In the genomic region with DNA sequence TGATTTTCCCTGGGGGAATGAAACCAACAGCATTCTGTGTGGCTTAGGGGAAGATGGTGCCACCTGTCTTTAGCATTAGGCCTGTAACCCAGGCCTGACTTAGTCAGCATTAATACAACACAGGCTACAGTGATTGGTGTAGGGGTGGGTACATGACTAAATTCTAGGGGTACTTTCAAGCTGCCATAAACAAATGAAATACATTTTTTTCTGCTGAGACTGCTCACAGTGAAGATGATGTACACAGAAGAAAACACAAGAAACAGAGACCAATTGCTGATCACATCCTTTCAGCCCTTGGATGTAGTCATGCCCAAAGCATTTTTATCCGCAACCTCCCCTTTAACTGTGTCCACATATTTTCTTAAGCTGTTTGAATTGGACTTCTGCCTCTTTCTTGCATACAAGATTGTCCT, we compare ENCODE assay signal across 11 cellular contexts.
DNase-seq lines count a peak whose midpoint lies in the region; ATAC-seq and TF ChIP-seq lines count a peak whose summit lies in the region.
"Had no signal": no experiment of that assay in that cellular context is flagged by ENCODE, and none has a peak within 500 bp of the region (broad histone marks: within the 10 kb centered on the region; RNA-seq: fewer than 3 reads in every experiment).

No MANE protein-coding gene starts in this region.

- peaks cover 6% of the 10 kb centered on the region for H3K4me1 ChIP-seq in mesodermal cell (ENCODE audit: control insufficient read depth, insufficient read depth, low read length, poor library complexity, severe bottlenecking)
- H3K4me1 ChIP-seq: gastroesophageal sphincter had no signal

- WGBS in mesodermal cell (ENCODE audit: insufficient coverage in 2 of 2), 2 experiments: 100% methylated on average over 1 of the region's 1 CpG; no CpG with 5 or more reads in 1 of the 2 experiments

- POLR2A ChIA-PET in BJ (lab: Charles Lee): no interaction called here

- H3K9me3 ChIP-seq in mesodermal cell (ENCODE audit: control insufficient read depth, low read length): no peaks in the 10 kb centered on the region
- H3K9me3 ChIP-seq: gastroesophageal sphincter had no signal

- DNase-seq in BJ (ENCODE audit: low read depth): peak; percentile 94
- DNase-seq in LNCaP clone FGC (ENCODE audit: low read depth): no peak
- no peak for DNase-seq in chondrocyte (ENCODE audit: low spot score)
- DNase-seq in KBM-7: no peak
- no peak for DNase-seq in stimulated activated CD4-positive, alpha-beta T cell treated with anti-CD3 and anti-CD28 coated beads, Interleukin-2, amount 100 ng/mL, for 24 hours
- DNase-seq: retina had no signal

- H3K4me3 ChIP-seq in BJ (ENCODE audit: low read depth, low read length) (no peak overlapping the region), LNCaP clone FGC (ENCODE audit: low read depth, low read length) (no peak overlapping the region), mesodermal cell (ENCODE audit: extremely low read depth, insufficient read depth, low read length, poor library complexity, severe bottlenecking) (no peak overlapping the region)
- H3K4me3 ChIP-seq: gastroesophageal sphincter had no signal

- no peaks in the 10 kb centered on the region for H3K36me3 Mint-ChIP-seq in chondrocyte (ENCODE audit: low read depth)
- H3K36me3 Mint-ChIP-seq: brain had no signal

- ATAC-seq in HG03139 (IDR thresholded peaks at IDR 0.05; ENCODE audit: unreplicated experiment): no peak
- ATAC-seq in GM19328 (IDR thresholded peaks at IDR 0.05; ENCODE audit: unreplicated experiment): no peak
- ATAC-seq: gastroesophageal sphincter had no signal

- H3K27me3 Mint-ChIP-seq in chondrocyte (ENCODE audit: low read depth): no peaks in the 10 kb centered on the region

- H3K27me3 ChIP-seq in BJ (ENCODE audit: control insufficient read depth, insufficient read depth, low read length): no peaks in the 10 kb centered on the region
- H3K27me3 ChIP-seq: gastroesophageal sphincter had no signal

- H3K9me3 Mint-ChIP-seq in chondrocyte (ENCODE audit: low read depth): peaks cover 2% of the 10 kb centered on the region

- H3K4me3 Mint-ChIP-seq in chondrocyte (ENCODE audit: unreplicated experiment): no peak overlapping the region
- H3K4me3 Mint-ChIP-seq: brain had no signal

- H3K27ac ChIP-seq in mesodermal cell (ENCODE audit: low read depth, low read length, severe bottlenecking): peak overlapping the region; percentile 70
- H3K27ac ChIP-seq: gastroesophageal sphincter had no signal

- CTCF ChIA-PET in BJ (lab: Yijun Ruan, JAX): interaction anchor here (1.0 kb wide), 1 partner anchor 540 kb away, joined by 3 read pairs; no protein-coding TSS in a partner anchor

- peaks cover 15% of the 10 kb centered on the region for H3K4me1 Mint-ChIP-seq in chondrocyte (ENCODE audit: low read depth)
- H3K4me1 Mint-ChIP-seq: brain had no signal

- peak overlapping the region; percentile 91 for H3K27ac Mint-ChIP-seq in chondrocyte (ENCODE audit: unreplicated experiment)
- H3K27ac Mint-ChIP-seq: brain had no signal

- TF ChIP-seq CTCF in BJ (IDR thresholded peaks at IDR 0.05; ENCODE audit: insufficient read depth, low read depth, low read length): peak; percentile 24; the same call in 1 of the 2 replicates
- peak; percentile 25; the same call in 1 of the 2 replicates for TF ChIP-seq CTCF in LNCaP clone FGC (IDR thresholded peaks at IDR 0.05; ENCODE audit: control insufficient read depth, extremely low read depth, insufficient read depth)
- peak; percentile 44 for TF ChIP-seq CTCF in chondrocyte (IDR thresholded peaks at IDR 0.05)

- in situ Hi-C loops in KBM-7 (cut with MboI; ENCODE audit: low pct_unique_long_range_greater_than_20kb, low sequenced_read_pairs): no loop called here

- H3K36me3 ChIP-seq in BJ (ENCODE audit: control insufficient read depth, insufficient read depth, low read length) (no peaks in the 10 kb centered on the region), mesodermal cell (ENCODE audit: control insufficient read depth, insufficient read depth, low read length) (no peaks in the 10 kb centered on the region)
- H3K36me3 ChIP-seq: gastroesophageal sphincter had no signal
